Comparison of ENCODE assay signal across 9 cellular contexts in the genomic region with DNA sequence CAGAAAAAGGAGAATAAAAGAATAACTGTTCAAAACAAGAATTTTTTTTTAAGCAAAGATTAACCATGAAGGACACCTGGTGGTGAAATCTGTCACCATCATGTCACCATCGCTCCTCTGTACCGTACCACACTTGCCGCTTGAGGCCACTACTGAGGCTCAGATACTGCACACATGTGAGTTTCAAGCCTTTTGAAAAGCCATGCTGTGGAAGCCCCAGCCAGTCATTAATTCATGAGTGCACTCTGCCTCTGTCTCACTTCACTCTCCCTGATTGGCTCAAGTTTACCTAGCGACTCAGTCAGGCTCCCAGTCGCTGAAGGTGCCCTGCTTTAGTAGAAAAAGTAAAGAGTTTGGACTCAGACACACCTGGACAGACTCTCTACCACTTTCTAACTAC. TPM values are rescaled to one million over a fixed set of nuclear protein-coding genes. Genes with fewer than 3 reads are reported as not detected.
DNase-seq lines count a peak whose midpoint lies in the region; ATAC-seq, FAIRE-seq and TF ChIP-seq lines count a peak whose summit lies in the region.
"Had no signal": no experiment of that assay in that cellular context is flagged by ENCODE, and none has a peak within 500 bp of the region (broad histone marks: within the 10 kb centered on the region; RNA-seq: fewer than 3 reads in every experiment).

No MANE protein-coding gene starts in this region.

- peak; percentile 84 for FAIRE-seq in K562 (lab: Jason Lieb, UNC)

- ATAC-seq in GM18508 (IDR thresholded peaks at IDR 0.05; ENCODE audit: insufficient read depth, unreplicated experiment) (peak; percentile 94), HG02763 (IDR thresholded peaks at IDR 0.05; ENCODE audit: unreplicated experiment) (peak; percentile 91), K562 (peak; percentile 100), sciatic nerve (peak; percentile 34)

- H3K9me3 Mint-ChIP-seq in immature natural killer cell, result no peaks in the 10 kb centered on the region

- H3K4me3 Mint-ChIP-seq in immature natural killer cell, result no peak overlapping the region

- peaks cover 3 to 11% (median 5%) of the 10 kb centered on the region in 3 donors for H3K27me3 Mint-ChIP-seq in immature natural killer cell (ENCODE audit: low read depth in 3 of 3)

- TF ChIP-seq RAD21 in K562 (CRISPR knock-in tag; conservative IDR thresholded peaks at IDR 0.05 in 1 of 2, IDR thresholded peaks at IDR 0.05 in 1 of 2), result peak; percentile 46 to 65

- in situ Hi-C loops in K562 (cut with MboI), result no loop called here

- peaks cover 4% of the 10 kb centered on the region for H3K27me3 ChIP-seq in A673 (replicated peaks; ENCODE audit: insufficient read depth, low read depth, low read length, poor library complexity)
- H3K27me3 ChIP-seq in K562 (ENCODE audit: control insufficient read depth in 2 of 2, insufficient read depth in 2 of 2, low read length in 2 of 2), result no peaks in the 10 kb centered on the region

- H3K4me1 ChIP-seq in A673 (ENCODE audit: insufficient read depth, low read length, poor library complexity, severe bottlenecking), result no peaks in the 10 kb centered on the region
- H3K4me1 ChIP-seq in K562 (replicated peaks in 1 of 2; ENCODE audit: control insufficient read depth in 2 of 2, insufficient read depth in 2 of 2, low read length in 2 of 2), result no peaks in the 10 kb centered on the region

- H3K9me1 ChIP-seq in K562 (ENCODE audit: control insufficient read depth, insufficient read depth, low read length), result no peaks in the 10 kb centered on the region

- H3K36me3 ChIP-seq in A673 (ENCODE audit: insufficient read depth, low read length, poor library complexity, severe bottlenecking) (no peaks in the 10 kb centered on the region), K562 (ENCODE audit: control insufficient read depth, insufficient read depth, low read length) (no peaks in the 10 kb centered on the region)

- peak; percentile 72 for TF ChIP-seq CTCF in A673 (conservative IDR thresholded peaks at IDR 0.05; ENCODE audit: low read depth, low read length)
- TF ChIP-seq CTCF in K562 (IDR thresholded peaks at IDR 0.05 in 2 of 3, conservative IDR thresholded peaks at IDR 0.05 in 1 of 3; ENCODE audit: insufficient read depth in 2 of 3, low read depth in 1 of 3, low read length in 3 of 3), result peak; percentile 88 to 99 (median 99)

- BruUV-seq in A673 (replicated peaks; lab: Mats Ljungman, UMichigan), result no TSS peak
- BruUV-seq in K562 (replicated peaks; lab: Mats Ljungman, UMichigan), result no TSS peak

- no peak for TF ChIP-seq EP300 in K562 (IDR thresholded peaks at IDR 0.05; ENCODE audit: low read length)

- H3K9me3 ChIP-seq in A673 (ENCODE audit: low read depth, low read length, poor library complexity, severe bottlenecking) (no peaks in the 10 kb centered on the region), K562 (replicated peaks; ENCODE audit: control insufficient read depth, insufficient read depth, low read depth, low read length) (no peaks in the 10 kb centered on the region)

- H3K27ac Mint-ChIP-seq in immature natural killer cell, result no peak overlapping the region

- no peak overlapping the region for H3K4me2 ChIP-seq in K562 (ENCODE audit: insufficient read depth, low read length)

- no peaks in the 10 kb centered on the region for H4K20me1 ChIP-seq in K562 (replicated peaks; ENCODE audit: control insufficient read depth, insufficient read depth, low read length)

- POLR2A ChIA-PET in A673 (lab: Charles Lee; ENCODE audit: low non-redundant PET) (no interaction called here), K562 (lab: Yijun Ruan, JAX) (no interaction called here)

- TF ChIP-seq POLR2A in K562 (conservative IDR thresholded peaks at IDR 0.05), result no peak

- H3K36me3 Mint-ChIP-seq in immature natural killer cell, result no peaks in the 10 kb centered on the region

- 2% methylated on average over 5 of the region's 5 CpGs for WGBS in K562 (ENCODE audit: insufficient coverage, low coverage, missing lambda C conversion rate)

- H3K4me3 ChIP-seq in A673 (ENCODE audit: low read depth, low read length, poor library complexity, severe bottlenecking), result no peak overlapping the region
- no peak overlapping the region for H3K4me3 ChIP-seq in K562
- H3K4me3 ChIP-seq: skin epidermis had no signal

- DNase-seq in A673 (ENCODE audit: low spot score) (peak; percentile 69), MV-4-11 (lab: John Stamatoyannopoulos, UW) (peak; percentile 33), K562 (ENCODE audit: extremely low read depth in 1 of 4, low spot score in 3 of 4) (peak; percentile 57 to 64 (median 62)), sciatic nerve (ENCODE audit: low spot score) (no peak), immature natural killer cell (no peak)
- DNase-seq in effector CD4-positive, alpha-beta T cell, result no peak

- H3K27ac ChIP-seq in A673 (ENCODE audit: low read depth, low read length, poor library complexity, severe bottlenecking) (no peak overlapping the region), K562 (ENCODE audit: extremely low read depth, low read depth, low read length) (no peak overlapping the region)
- H3K27ac ChIP-seq: skin epidermis had no signal

- no peaks in the 10 kb centered on the region for H3K4me1 Mint-ChIP-seq in immature natural killer cell

- peak overlapping the region; percentile 56; the same call in 1 of the 2 replicates for H2AFZ ChIP-seq in K562 (ENCODE audit: low read depth, low read length)

- CTCF ChIA-PET in A673 (lab: Charles Lee), result interaction anchor here (1.0 kb wide), 1 partner anchor 123 kb away, joined by 3 read pairs; no protein-coding TSS in a partner anchor
- CTCF ChIA-PET in K562 (lab: Yijun Ruan, JAX; ENCODE audit: low intra/inter-chr PET ratio), result interaction anchor here (1.4 to 2.0 kb wide), 2 partner anchors 122 to 152 kb away, joined by 4 to 15 read pairs; no protein-coding TSS in a partner anchor

- H3K79me2 ChIP-seq in K562 (ENCODE audit: control insufficient read depth, insufficient read depth, low read length), result no peaks in the 10 kb centered on the region

- no peak overlapping the region for H3K9ac ChIP-seq in K562 (ENCODE audit: insufficient read depth in 1 of 2, low read depth in 2 of 2, low read length in 2 of 2)

- intact Hi-C loops in A673 (cut with micrococcal nuclease; ENCODE audit: unreplicated experiment), result loop anchor here (5.0 kb wide), 2 partner anchors 124 to 219 kb away; no protein-coding TSS in a partner anchor
- intact Hi-C loops in K562 (cut with micrococcal nuclease), result loop anchor here (2.0 to 10.0 kb wide), 3 partner anchors 121 to 219 kb away; no protein-coding TSS in a partner anchor
- intact Hi-C loops in sciatic nerve (cut with DNase I), result no loop called here

RNA-seq across cellular contexts. Expression of gene MS4A12, which starts 6.6 kb away (rescaled TPM):
- total RNA-seq in A673 (2021) (not detected in 2 replicates), K562 (2014; rRNA removed) (not detected in 2 replicates), K562 (2014; rRNA removed; fragmentation: Illumina TruSeq; extraction: Trizol) (not detected in 2 replicates), K562 (2015; rRNA removed; fragmentation: Illumina TruSeq; extraction: Trizol) (not detected in 2 replicates), K562 (2021) (not detected in 2 replicates), sciatic nerve (not detected)
- not detected in 2 replicates for total RNA-seq in K562 (2011; cell fraction: chromatin; rRNA removed; ENCODE audit: low replicate concordance)
- total RNA-seq in K562 (2011; cell fraction: nucleolus; rRNA removed), result not detected in 2 replicates
- not detected in 2 replicates for total RNA-seq in K562 (2011; cell fraction: nucleoplasm; rRNA removed)
- polyA plus RNA-seq in K562 (2011; rRNA removed) (not detected in 2 replicates), K562 (2014; fragmentation: Illumina TruSeq; extraction: Trizol) (not detected in 2 replicates), K562 (2014; fragmentation: Nextera tagmentation; extraction: Ambion mirVana) (not detected), K562 (2014; rRNA removed) (not detected in 2 replicates), immature natural killer cell (not detected)
- polyA plus RNA-seq in K562 (2011; cell fraction: cytosol; rRNA removed), result not detected in 2 replicates
- polyA plus RNA-seq in K562 (2011; cell fraction: nucleus; rRNA removed), result not detected in 2 replicates
- not detected in 2 replicates for polyA plus RNA-seq in K562 (2012)
- polyA minus RNA-seq in K562 (2011; rRNA and poly(A)+ RNA removed), result not detected in 2 replicates
- not detected in 2 replicates for polyA minus RNA-seq in K562 (2011; cell fraction: cytosol; rRNA and poly(A)+ RNA removed)
- polyA minus RNA-seq in K562 (2011; cell fraction: nucleus; rRNA and poly(A)+ RNA removed), result not detected in 2 replicates

RNA-seq across cellular contexts. Expression of gene MS4A13, which starts 29.2 kb away (rescaled TPM):
- total RNA-seq in A673 (2021) (not detected in 2 replicates), K562 (2014; rRNA removed) (not detected in 2 replicates), K562 (2014; rRNA removed; fragmentation: Illumina TruSeq; extraction: Trizol) (0.51 TPM in 1 of 2 replicates, not detected in the other), K562 (2015; rRNA removed; fragmentation: Illumina TruSeq; extraction: Trizol) (0.23 TPM in 1 of 2 replicates, not detected in the other), K562 (2021) (0.40 TPM in 1 of 2 replicates, not detected in the other), sciatic nerve (not detected)
- total RNA-seq in K562 (2011; cell fraction: chromatin; rRNA removed; ENCODE audit: low replicate concordance), result 0.81 TPM in 1 of 2 replicates, not detected in the other
- total RNA-seq in K562 (2011; cell fraction: nucleolus; rRNA removed), result 0.53 TPM in 1 of 2 replicates, not detected in the other
- total RNA-seq in K562 (2011; cell fraction: nucleoplasm; rRNA removed), result 0.59 TPM in 1 of 2 replicates, not detected in the other
- polyA plus RNA-seq in K562 (2011; rRNA removed) (0.09 and 0.36 TPM in 2 replicates), K562 (2014; fragmentation: Illumina TruSeq; extraction: Trizol) (not detected in 2 replicates), K562 (2014; fragmentation: Nextera tagmentation; extraction: Ambion mirVana) (under 1 TPM; 0.15 to 0.43 TPM), K562 (2014; rRNA removed) (not detected in 2 replicates), immature natural killer cell (not detected)
- 0.09 and 0.13 TPM in 2 replicates for polyA plus RNA-seq in K562 (2011; cell fraction: cytosol; rRNA removed)
- polyA plus RNA-seq in K562 (2011; cell fraction: nucleus; rRNA removed), result not detected in 2 replicates
- 0.13 and 0.22 TPM in 2 replicates for polyA plus RNA-seq in K562 (2012)
- polyA minus RNA-seq in K562 (2011; rRNA and poly(A)+ RNA removed), result 0.49 TPM in 1 of 2 replicates, not detected in the other
- not detected in 2 replicates for polyA minus RNA-seq in K562 (2011; cell fraction: cytosol; rRNA and poly(A)+ RNA removed)
- 0.40 and 0.44 TPM in 2 replicates for polyA minus RNA-seq in K562 (2011; cell fraction: nucleus; rRNA and poly(A)+ RNA removed)

RNA-seq across cellular contexts. Expression of gene MS4A1, which starts 30.3 kb away (rescaled TPM):
- total RNA-seq in A673 (2021) (not detected in 2 replicates), K562 (2014; rRNA removed) (not detected in 2 replicates), K562 (2014; rRNA removed; fragmentation: Illumina TruSeq; extraction: Trizol) (not detected in 2 replicates), K562 (2015; rRNA removed; fragmentation: Illumina TruSeq; extraction: Trizol) (not detected in 2 replicates), K562 (2021) (0.24 and 0.25 TPM in 2 replicates), sciatic nerve (2.5 TPM)
- not detected in 2 replicates for total RNA-seq in K562 (2011; cell fraction: chromatin; rRNA removed; ENCODE audit: low replicate concordance)
- total RNA-seq in K562 (2011; cell fraction: nucleolus; rRNA removed), result not detected in 2 replicates
- not detected in 2 replicates for total RNA-seq in K562 (2011; cell fraction: nucleoplasm; rRNA removed)
- polyA plus RNA-seq in K562 (2011; rRNA removed) (not detected in 2 replicates), K562 (2014; fragmentation: Illumina TruSeq; extraction: Trizol) (0.28 TPM in 1 of 2 replicates, not detected in the other), K562 (2014; fragmentation: Nextera tagmentation; extraction: Ambion mirVana) (under 1 TPM; 0.03 TPM), K562 (2014; rRNA removed) (0.01 and 0.03 TPM in 2 replicates), immature natural killer cell (1 to 10 TPM; 1.2 to 2.8 (median 2.3) TPM)
- polyA plus RNA-seq in K562 (2011; cell fraction: cytosol; rRNA removed), result not detected in 2 replicates
- not detected in 2 replicates for polyA plus RNA-seq in K562 (2011; cell fraction: nucleus; rRNA removed)
- 0.07 TPM in 1 of 2 replicates, not detected in the other for polyA plus RNA-seq in K562 (2012)
- not detected in 2 replicates for polyA minus RNA-seq in K562 (2011; rRNA and poly(A)+ RNA removed)
- not detected in 2 replicates for polyA minus RNA-seq in K562 (2011; cell fraction: cytosol; rRNA and poly(A)+ RNA removed)
- polyA minus RNA-seq in K562 (2011; cell fraction: nucleus; rRNA and poly(A)+ RNA removed), result not detected in 2 replicates

RNA-seq across cellular contexts. Expression of gene MS4A5, which starts 56.6 kb away (rescaled TPM):
- total RNA-seq in A673 (2021) (not detected in 2 replicates), K562 (2014; rRNA removed) (not detected in 2 replicates), K562 (2014; rRNA removed; fragmentation: Illumina TruSeq; extraction: Trizol) (not detected in 2 replicates), K562 (2015; rRNA removed; fragmentation: Illumina TruSeq; extraction: Trizol) (not detected in 2 replicates), K562 (2021) (not detected in 2 replicates), sciatic nerve (not detected)
- total RNA-seq in K562 (2011; cell fraction: chromatin; rRNA removed; ENCODE audit: low replicate concordance), result not detected in 2 replicates
- total RNA-seq in K562 (2011; cell fraction: nucleolus; rRNA removed), result not detected in 2 replicates
- not detected in 2 replicates for total RNA-seq in K562 (2011; cell fraction: nucleoplasm; rRNA removed)
- polyA plus RNA-seq in K562 (2011; rRNA removed) (not detected in 2 replicates), K562 (2014; fragmentation: Illumina TruSeq; extraction: Trizol) (not detected in 2 replicates), K562 (2014; fragmentation: Nextera tagmentation; extraction: Ambion mirVana) (not detected), K562 (2014; rRNA removed) (not detected in 2 replicates), immature natural killer cell (not detected)
- polyA plus RNA-seq in K562 (2011; cell fraction: cytosol; rRNA removed), result not detected in 2 replicates
- not detected in 2 replicates for polyA plus RNA-seq in K562 (2011; cell fraction: nucleus; rRNA removed)
- polyA plus RNA-seq in K562 (2012), result not detected in 2 replicates
- polyA minus RNA-seq in K562 (2011; rRNA and poly(A)+ RNA removed), result not detected in 2 replicates
- not detected in 2 replicates for polyA minus RNA-seq in K562 (2011; cell fraction: cytosol; rRNA and poly(A)+ RNA removed)
- not detected in 2 replicates for polyA minus RNA-seq in K562 (2011; cell fraction: nucleus; rRNA and poly(A)+ RNA removed)

Comparison
In these comparisons a context has a peak if more than half of its experiments do, and no peak if none do; other contexts are left out.
1. DNase-seq: peak in A673 (single experiment), MV-4-11 (single experiment) and K562 (4 of 4); none in sciatic nerve (single experiment), immature natural killer cell (0 of 3) and effector CD4-positive, alpha-beta T cell (single experiment).
2. ATAC-seq: peak in every context shown above with its lines; median percentile 100 in K562; 94 in GM18508; 91 in HG02763; 34 in sciatic nerve.